Comparison of ENCODE assay signal across 14 cellular contexts in genomic region chr3:114409291-114409690, GRCh38.
DNase-seq lines count a peak whose midpoint lies in the region; ATAC-seq and TF ChIP-seq lines count a peak whose summit lies in the region.
"Had no signal": no experiment of that assay in that cellular context is flagged by ENCODE, and none has a peak within 500 bp of the region (broad histone marks: within the 10 kb centered on the region; RNA-seq: fewer than 3 reads in every experiment).

No MANE protein-coding gene starts in this region.

- no peaks in the 10 kb centered on the region for H3K9me3 Mint-ChIP-seq in brain
- no peaks in the 10 kb centered on the region for H3K9me3 Mint-ChIP-seq in nephron
- H3K9me3 Mint-ChIP-seq: activated CD4-positive, alpha-beta T cell treated with anti-CD3 and anti-CD28 coated beads, Interleukin-2, amount 10 ng/mL, durations not matched to agents 24 days and 14 days; T-helper 1 cell treated with Interleukin-12 subunit alpha and Interleukin-12 subunit beta and Interleukin-4 antibody, amounts not matched to agents 30 μg/mL and 1 μg/mL, for 36 hours had no signal

- in situ Hi-C loops in G401 (cut with HindIII; ENCODE audit: low sequenced_read_pairs), result no loop called here

- no peaks in the 10 kb centered on the region for H3K27me3 ChIP-seq in lower lobe of right lung (ENCODE audit: low read depth)

- H3K36me3 Mint-ChIP-seq in brain (no peaks in the 10 kb centered on the region), nephron (ENCODE audit: low read depth) (no peaks in the 10 kb centered on the region)

- peak; percentile 62 for DNase-seq in G401 (ENCODE audit: low spot score)
- peak; percentile 82 for DNase-seq in NCI-H146 (lab: John Stamatoyannopoulos, UW)
- no peak for DNase-seq in DMS53 treated with DMSO at 0.1 percent for 48 hours (lab: John Stamatoyannopoulos, UW; ENCODE audit: unreplicated experiment)
- no peak for DNase-seq in lower lobe of right lung
- no peak for DNase-seq in LoVo (ENCODE audit: low spot score)
- DNase-seq: activated CD4-positive, alpha-beta T cell treated with anti-CD3 and anti-CD28 coated beads, Interleukin-2, amount 10 ng/mL, durations not matched to agents 24 days and 14 days; GF-D8; PC-9 had no signal

- ATAC-seq in lower lobe of right lung (no peak), HG02588 (IDR thresholded peaks at IDR 0.05; ENCODE audit: unreplicated experiment) (no peak)

- no peak for TF ChIP-seq CTCF in brain (conservative IDR thresholded peaks at IDR 0.05)
- no peak for TF ChIP-seq CTCF in nephron (IDR thresholded peaks at IDR 0.05; ENCODE audit: unreplicated experiment in 3 of 3)
- TF ChIP-seq CTCF in lower lobe of right lung (IDR thresholded peaks at IDR 0.05), result no peak

- H3K4me1 ChIP-seq in lower lobe of right lung, result peaks cover 11% of the 10 kb centered on the region
- H3K4me1 ChIP-seq: prostate gland had no signal

- peak overlapping the region; percentile 40 to 86 (median 54) for H3K4me3 Mint-ChIP-seq in brain
- H3K4me3 Mint-ChIP-seq in nephron, result peak overlapping the region in 1 of 3 experiments; percentile 38
- H3K4me3 Mint-ChIP-seq: activated CD4-positive, alpha-beta T cell treated with anti-CD3 and anti-CD28 coated beads, Interleukin-2, amount 10 ng/mL, durations not matched to agents 24 days and 14 days; T-helper 1 cell treated with Interleukin-12 subunit alpha and Interleukin-12 subunit beta and Interleukin-4 antibody, amounts not matched to agents 30 μg/mL and 1 μg/mL, for 36 hours had no signal

- peaks cover 92% of the 10 kb centered on the region for H3K4me1 Mint-ChIP-seq in brain
- peaks cover 55% of the 10 kb centered on the region for H3K4me1 Mint-ChIP-seq in nephron

- no peaks in the 10 kb centered on the region for H3K36me3 ChIP-seq in lower lobe of right lung
- H3K36me3 ChIP-seq: prostate gland had no signal

- H3K27ac Mint-ChIP-seq in brain (peak overlapping the region; percentile 31 to 98 (median 76)), nephron (peak overlapping the region; percentile 31 to 78 (median 78))
- H3K27ac Mint-ChIP-seq: activated CD4-positive, alpha-beta T cell treated with anti-CD3 and anti-CD28 coated beads, Interleukin-2, amount 10 ng/mL, durations not matched to agents 24 days and 14 days; T-helper 1 cell treated with Interleukin-12 subunit alpha and Interleukin-12 subunit beta and Interleukin-4 antibody, amounts not matched to agents 30 μg/mL and 1 μg/mL, for 36 hours had no signal

- no peaks in the 10 kb centered on the region for H3K9me3 ChIP-seq in lower lobe of right lung
- H3K9me3 ChIP-seq: prostate gland had no signal

- H3K27ac ChIP-seq in lower lobe of right lung, result no peak overlapping the region
- H3K27ac ChIP-seq: C4-2B, PC-9 had no signal

- no peak overlapping the region for H3K4me3 ChIP-seq in lower lobe of right lung
- H3K4me3 ChIP-seq: PC-9, prostate gland had no signal

- intact Hi-C loops in lower lobe of right lung (cut with DNase I), result no loop called here

- H3K27me3 Mint-ChIP-seq in brain (no peaks in the 10 kb centered on the region), nephron (ENCODE audit: low read depth) (no peaks in the 10 kb centered on the region)
- H3K27me3 Mint-ChIP-seq: activated CD4-positive, alpha-beta T cell treated with anti-CD3 and anti-CD28 coated beads, Interleukin-2, amount 10 ng/mL, durations not matched to agents 24 days and 14 days had no signal

Comparison
In these comparisons a context has a peak if more than half of its experiments do, and no peak if none do; other contexts are left out.
1. DNase-seq: peak in G401 (single experiment) and NCI-H146 (single experiment); none in DMS53 treated with DMSO at 0.1 percent for 48 hours (single experiment), lower lobe of right lung (single experiment) and LoVo (single experiment).